8 cellular contexts compared by ENCODE assay signal in the genomic region with DNA sequence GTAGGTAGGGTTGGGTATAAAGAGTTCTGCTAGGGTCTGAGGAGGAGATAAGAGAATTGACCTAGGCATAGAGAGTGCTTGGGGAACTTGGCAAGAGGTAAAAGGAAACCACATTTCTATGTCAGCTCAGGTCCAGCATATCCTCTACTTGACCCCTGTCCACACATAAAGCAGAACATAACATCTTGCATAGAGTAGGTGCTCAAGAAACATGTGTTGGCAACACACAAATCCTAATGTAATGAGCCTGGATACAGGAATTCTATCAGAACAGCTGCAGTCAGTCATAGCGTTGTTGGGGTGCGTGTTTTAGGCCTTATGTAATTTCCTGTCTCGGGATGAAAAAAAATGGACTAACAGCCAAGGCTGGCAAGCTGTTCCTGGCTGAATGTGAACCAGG. TPM values are rescaled to one million over a fixed set of nuclear protein-coding genes. Genes with fewer than 3 reads are reported as not detected.
DNase-seq lines count a peak whose midpoint lies in the region; ATAC-seq and TF ChIP-seq lines count a peak whose summit lies in the region.

No MANE protein-coding gene starts in this region.

- H3K27me3 ChIP-seq in left ventricle myocardium inferior (ENCODE audit: low read depth) (no peaks in the 10 kb centered on the region), upper lobe of left lung (no peaks in the 10 kb centered on the region)

- H3K27ac ChIP-seq in left ventricle myocardium inferior (replicated peaks) (peak overlapping the region; percentile 64), upper lobe of left lung (peak overlapping the region in 2 of 4 donors; percentile 2 to 35)

- H3K36me3 ChIP-seq in left ventricle myocardium inferior (no peaks in the 10 kb centered on the region), upper lobe of left lung (no peaks in the 10 kb centered on the region)

- 14 to 22% methylated on average over 3 of the region's 3 CpGs for WGBS in upper lobe of left lung, 2 donors

- peak overlapping the region; percentile 50 for H3K4me3 Mint-ChIP-seq in activated CD4-positive, alpha-beta memory T cell treated with anti-CD3 and anti-CD28 coated beads, Interleukin-2, amount 10 ng/mL, durations not matched to agents 7 days and 5 days

- TF ChIP-seq POLR2A in upper lobe of left lung (IDR thresholded peaks at IDR 0.05) = no peak

- H3K9me3 ChIP-seq in left ventricle myocardium inferior (replicated peaks) (no peaks in the 10 kb centered on the region), upper lobe of left lung (no peaks in the 10 kb centered on the region)

- H3K4me1 ChIP-seq in left ventricle myocardium inferior (peaks cover 11% of the 10 kb centered on the region), upper lobe of left lung (peaks cover 0 to 9% (median 6%) of the 10 kb centered on the region in 4 donors)

- POLR2A ChIA-PET in activated CD4-positive, alpha-beta memory T cell treated with anti-CD3 and anti-CD28 coated beads, Interleukin-2, amount 10 ng/mL, durations not matched to agents 7 days and 5 days (lab: Charles Lee) = interaction anchor here (1.0 to 4.4 kb wide), 4 partner anchors 31 to 302 kb away, joined by 3 to 26 read pairs (median 4); partner anchors contain the start of gene PLCL2

- CTCF ChIA-PET in activated CD4-positive, alpha-beta memory T cell treated with anti-CD3 and anti-CD28 coated beads, Interleukin-2, amount 10 ng/mL, durations not matched to agents 7 days and 5 days (lab: Charles Lee) = interaction anchor here (0.7 to 2.3 kb wide), 6 partner anchors 8 to 34 kb away, joined by 3 to 16 read pairs (median 3); partner anchors contain the start of gene PLCL2

- DNase-seq in Right ventricle myocardium superior (no peak), cardiac septum (ENCODE audit: low spot score) (no peak), left ventricle myocardium inferior (no peak), upper lobe of left lung (no peak)
- no peak for DNase-seq in activated CD4-positive, alpha-beta memory T cell treated with anti-CD3 and anti-CD28 coated beads, Interleukin-2, amount 10 ng/mL, durations not matched to agents 7 days and 5 days
- DNase-seq in stimulated activated CD4-positive, alpha-beta T cell treated with anti-CD3 and anti-CD28 coated beads, Interleukin-15, amount 100 ng/mL, for 24 hours = no peak

- H3K4me3 ChIP-seq in left ventricle myocardium inferior (peak overlapping the region; percentile 5), upper lobe of left lung (peak overlapping the region in 1 of 4 donors; percentile 22)

- ATAC-seq in Right ventricle myocardium superior (ENCODE audit: poor library complexity) = peak; percentile 69
- peak; percentile 51 to 67 for ATAC-seq in upper lobe of left lung (ENCODE audit: low FRiP score in 2 of 2)
- no peak for ATAC-seq in HG02938 (IDR thresholded peaks at IDR 0.05; ENCODE audit: unreplicated experiment)
- no peak for ATAC-seq in GM19328 (IDR thresholded peaks at IDR 0.05; ENCODE audit: unreplicated experiment)

- intact Hi-C loops in Right ventricle myocardium superior (cut with DNase I) (no loop called here), cardiac septum (cut with DNase I) (no loop called here), left ventricle myocardium inferior (cut with micrococcal nuclease) (no loop called here)

- TF ChIP-seq EP300 in upper lobe of left lung (IDR thresholded peaks at IDR 0.05) = no peak

- H3K36me3 Mint-ChIP-seq in activated CD4-positive, alpha-beta memory T cell treated with anti-CD3 and anti-CD28 coated beads, Interleukin-2, amount 10 ng/mL, durations not matched to agents 7 days and 5 days (ENCODE audit: low read depth) = peaks cover 8% of the 10 kb centered on the region

- no peak for TF ChIP-seq CTCF in left ventricle myocardium inferior (IDR thresholded peaks at IDR 0.05; ENCODE audit: borderline replicate concordance)
- no peak for TF ChIP-seq CTCF in upper lobe of left lung (IDR thresholded peaks at IDR 0.05)

- H3K4me1 Mint-ChIP-seq in activated CD4-positive, alpha-beta memory T cell treated with anti-CD3 and anti-CD28 coated beads, Interleukin-2, amount 10 ng/mL, durations not matched to agents 7 days and 5 days = peaks cover 34% of the 10 kb centered on the region

- H3K27me3 Mint-ChIP-seq in activated CD4-positive, alpha-beta memory T cell treated with anti-CD3 and anti-CD28 coated beads, Interleukin-2, amount 10 ng/mL, durations not matched to agents 7 days and 5 days = no peaks in the 10 kb centered on the region

- peak overlapping the region; percentile 64 for H3K27ac Mint-ChIP-seq in activated CD4-positive, alpha-beta memory T cell treated with anti-CD3 and anti-CD28 coated beads, Interleukin-2, amount 10 ng/mL, durations not matched to agents 7 days and 5 days

- H3K9me3 Mint-ChIP-seq in activated CD4-positive, alpha-beta memory T cell treated with anti-CD3 and anti-CD28 coated beads, Interleukin-2, amount 10 ng/mL, durations not matched to agents 7 days and 5 days = no peaks in the 10 kb centered on the region

RNA-seq across cellular contexts. Expression of gene PLCL2, which starts 35.0 kb away (rescaled TPM):
- total RNA-seq in Right ventricle myocardium superior = 64.5 TPM
- 27.0 TPM for total RNA-seq in cardiac septum
- 10 to 100 TPM; 38.9 to 39.8 TPM for total RNA-seq in activated CD4-positive, alpha-beta memory T cell treated with anti-CD3 and anti-CD28 coated beads, Interleukin-2, amount 10 ng/mL, durations not matched to agents 7 days and 5 days
- 48.1 TPM for total RNA-seq in left ventricle myocardium inferior
- total RNA-seq in upper lobe of left lung = 10 to 100 TPM in 4 of 6 donors, 1 to 10 TPM in 2; 6.5 to 15.8 (median 10.7) TPM

Comparison
In these comparisons a context has a peak if more than half of its experiments do, and no peak if none do; other contexts are left out.
1. ATAC-seq: peak in Right ventricle myocardium superior (single experiment) and upper lobe of left lung (2 of 2); none in HG02938 (single experiment) and GM19328 (single experiment).